In genomic region chr15:41926184-41927056, GRCh38 we compare ENCODE assay signal across 9 cellular contexts. TPM values are rescaled to one million over a fixed set of nuclear protein-coding genes. Genes with fewer than 3 reads are reported as not detected.
A peak's percentile ranks its signal among the peaks of the same experiment; 100 is the strongest.
DNase-seq lines count a peak whose midpoint lies in the region; ATAC-seq and TF ChIP-seq lines count a peak whose summit lies in the region.
"Had no signal": no experiment of that assay in that cellular context is flagged by ENCODE, and none has a peak within 500 bp of the region (broad histone marks: within the 10 kb centered on the region; RNA-seq: fewer than 3 reads in every experiment).

No MANE protein-coding gene starts in this region.

- 55 to 58% methylated on average over 10 of the region's 10 CpGs for WGBS in GM23248 (ENCODE audit: low coverage in 1 of 2, low lambda C conversion rate in 2 of 2, missing lambda C conversion rate in 2 of 2), 2 experiments

- peak; percentile 30 for ATAC-seq in sciatic nerve

- no peaks in the 10 kb centered on the region for H3K79me2 ChIP-seq in GM23248 (ENCODE audit: insufficient read depth)

- intact Hi-C loops in cardiac septum (cut with DNase I), result no loop called here
- intact Hi-C loops in sciatic nerve (cut with DNase I), result no loop called here
- intact Hi-C loops in head of caudate nucleus (cut with DNase I), result no loop called here

- in situ Hi-C loops in GM23248 (cut with MboI), result no loop called here

- no peak overlapping the region for H3K4me2 ChIP-seq in GM23248 (ENCODE audit: unreplicated experiment)

- H4K20me1 ChIP-seq in GM23248 (ENCODE audit: insufficient read depth), result no peaks in the 10 kb centered on the region

- no peak for TF ChIP-seq CTCF in VCaP (conservative IDR thresholded peaks at IDR 0.05)

- H3K9me3 ChIP-seq in GM23248 (ENCODE audit: low read depth), result no peaks in the 10 kb centered on the region

- H3K27ac ChIP-seq in GM23248 (no peak overlapping the region), VCaP (peak overlapping the region; percentile 75)

- no peaks in the 10 kb centered on the region for H3K36me3 ChIP-seq in GM23248 (ENCODE audit: low read depth)

- H3K27me3 ChIP-seq in GM23248 (replicated peaks; ENCODE audit: insufficient read depth), result no peaks in the 10 kb centered on the region

- peaks cover 25% of the 10 kb centered on the region for H3F3A ChIP-seq in GM23248 (ENCODE audit: insufficient read depth)

- H3K4me3 ChIP-seq in GM23248, result no peak overlapping the region

- H3K9me2 ChIP-seq in GM23248 (ENCODE audit: insufficient read depth), result no peaks in the 10 kb centered on the region

- DNase-seq in GM23248 (peak; percentile 65), cardiac septum (ENCODE audit: low spot score) (peak; percentile 71), sciatic nerve (ENCODE audit: low spot score) (no peak), RPMI8226 (no peak), NCI-H748 (lab: John Stamatoyannopoulos, UW; ENCODE audit: unreplicated experiment) (no peak), head of caudate nucleus (no peak), DMS53 (lab: John Stamatoyannopoulos, UW) (no peak)
- DNase-seq: SHP77 treated with DMSO at 0.1 percent for 48 hours had no signal

- no peak overlapping the region for H3K9ac ChIP-seq in GM23248

- no peak overlapping the region for H2AFZ ChIP-seq in GM23248

- H3K4me1 ChIP-seq in GM23248 (ENCODE audit: insufficient read depth), result peaks cover 30% of the 10 kb centered on the region

RNA-seq across cellular contexts. Expression of gene SPTBN5, which starts 32.6 kb away (rescaled TPM):
- total RNA-seq in GM23248 (2014; rRNA removed; shearing (Covaris generic)), result 0.11 and 0.25 TPM in 2 replicates
- polyA plus RNA-seq in GM23248 (2016; fragmentation: Nextera tagmentation; extraction: Ambion mirVana), result 0.03 TPM in 1 of 2 replicates, not detected in the other
- 2.4 TPM for total RNA-seq in cardiac septum
- total RNA-seq in sciatic nerve, result 35.0 TPM

RNA-seq across cellular contexts. Expression of gene EHD4, which starts 45.9 kb away (rescaled TPM):
- 15.9 and 17.7 TPM in 2 replicates for total RNA-seq in GM23248 (2014; rRNA removed; shearing (Covaris generic))
- 18.7 and 21.0 TPM in 2 replicates for polyA plus RNA-seq in GM23248 (2016; fragmentation: Nextera tagmentation; extraction: Ambion mirVana)
- total RNA-seq in cardiac septum, result 42.2 TPM
- 27.3 TPM for total RNA-seq in sciatic nerve

Comparison
In these comparisons a context has a peak if more than half of its experiments do, and no peak if none do; other contexts are left out.
1. DNase-seq: peak in GM23248 (single experiment) and cardiac septum (single experiment); none in sciatic nerve (single experiment), RPMI8226 (single experiment), NCI-H748 (single experiment), head of caudate nucleus (0 of 42) and DMS53 (single experiment).
2. RNA of gene SPTBN5, which starts 32.6 kb away (total RNA-seq): 35.0 TPM in sciatic nerve (single experiment); 2.4 TPM in cardiac septum (single experiment) and 0.11 to 0.25 TPM in GM23248; every median in the first group is over 10 times any median in the second.